20 cellular contexts compared by ENCODE assay signal in genomic region chr1:196887515-196888239, GRCh38. TPM values are rescaled to one million over a fixed set of nuclear protein-coding genes. Genes with fewer than 3 reads are reported as not detected.
DNase-seq lines count a peak whose midpoint lies in the region; ATAC-seq and TF ChIP-seq lines count a peak whose summit lies in the region.
"Had no signal": no experiment of that assay in that cellular context is flagged by ENCODE, and none has a peak within 500 bp of the region (broad histone marks: within the 10 kb centered on the region; RNA-seq: fewer than 3 reads in every experiment).

CFHR4 (plus strand) TSS chr1:196888052; CDS start chr1:196888151, 99 bp downstream.

- TF ChIP-seq CTCF in GM10266 (IDR thresholded peaks at IDR 0.05; ENCODE audit: control insufficient read depth, insufficient read depth, low read depth, missing control alignments), result no peak
- no peak for TF ChIP-seq CTCF in sigmoid colon (IDR thresholded peaks at IDR 0.05)

- no peaks in the 10 kb centered on the region for H3K4me1 ChIP-seq in sigmoid colon
- H3K4me1 ChIP-seq: foreskin keratinocyte had no signal

- TF ChIP-seq EP300 in sigmoid colon (IDR thresholded peaks at IDR 0.05), result no peak

- no peaks in the 10 kb centered on the region for H3K9me3 ChIP-seq in sigmoid colon

- H3K27me3 ChIP-seq in sigmoid colon, result no peaks in the 10 kb centered on the region
- H3K27me3 ChIP-seq: foreskin keratinocyte had no signal

- ATAC-seq in GM18505 (IDR thresholded peaks at IDR 0.05; ENCODE audit: unreplicated experiment) (peak; percentile 85), GM21390 (IDR thresholded peaks at IDR 0.05; ENCODE audit: unreplicated experiment) (peak; percentile 99), HG02981 (IDR thresholded peaks at IDR 0.05; ENCODE audit: unreplicated experiment) (peak; percentile 84), HG03571 (IDR thresholded peaks at IDR 0.05; ENCODE audit: unreplicated experiment) (peak; percentile 93), sciatic nerve (no peak)
- ATAC-seq: foreskin keratinocyte had no signal

- H3K36me3 ChIP-seq in sigmoid colon, result no peaks in the 10 kb centered on the region

- no peak within 1 kb of the TSS for H3K27ac ChIP-seq in sigmoid colon
- H3K27ac ChIP-seq: foreskin keratinocyte had no signal

- intact Hi-C loops in sciatic nerve (cut with DNase I) (no loop called here), sigmoid colon (cut with DNase I) (no loop called here)

- H3K4me3 ChIP-seq in sigmoid colon, result no peak within 1 kb of the TSS

- DNase-seq in sciatic nerve (ENCODE audit: low spot score) (no peak), GM10266 (ENCODE audit: extremely low spot score) (no peak), sigmoid colon (no peak), mesenteric fat pad (ENCODE audit: low spot score) (no peak)
- DNase-seq: activated T-cell treated with anti-CD3 and anti-CD28 coated beads for 4 hours, aorta, Calu3, foreskin keratinocyte, HFFc6, Right ventricle myocardium superior, trophoblast cell had no signal

- no peak for TF ChIP-seq POLR2A in GM18505 (IDR thresholded peaks at IDR 0.05; ENCODE audit: borderline replicate concordance, extremely low read depth, insufficient read depth, insufficient read length)
- TF ChIP-seq POLR2A in sigmoid colon (IDR thresholded peaks at IDR 0.05), result no peak

RNA-seq across cellular contexts. Expression of gene CFHR4, which starts in this region (rescaled TPM):
- total RNA-seq in sciatic nerve, result not detected
- not detected for total RNA-seq in sigmoid colon
- polyA plus RNA-seq in sigmoid colon, result not detected
- not detected for total RNA-seq in mesenteric fat pad
- total RNA-seq: aorta; Calu3; dermis microvascular lymphatic vessel endothelial cell; foreskin keratinocyte; HFFc6; kidney epithelial cell; M059J; natural killer cell treated with Interleukin-12 subunit alpha and Interleukin-12 subunit beta and Interleukin-15 and Interleukin-18, amount 100 ng/mL, for 72 hours; NCI-H460; Right ventricle myocardium superior had no signal
- polyA plus RNA-seq: aorta, foreskin keratinocyte had no signal
